Comparison of ENCODE assay signal across 11 cellular contexts in genomic region chr19:535017-535835, GRCh38. TPM values are rescaled to one million over a fixed set of nuclear protein-coding genes. Genes with fewer than 3 reads are reported as not detected.
A peak's percentile ranks its signal among the peaks of the same experiment; 100 is the strongest.
DNase-seq lines count a peak whose midpoint lies in the region; ATAC-seq and TF ChIP-seq lines count a peak whose summit lies in the region.
"Had no signal": no experiment of that assay in that cellular context is flagged by ENCODE, and none has a peak within 500 bp of the region (broad histone marks: within the 10 kb centered on the region; RNA-seq: fewer than 3 reads in every experiment).

No MANE protein-coding gene starts in this region.

- peak overlapping the region; percentile 18 for H3K4me2 ChIP-seq in skeletal muscle satellite cell (ENCODE audit: low read length)

- H3K9ac ChIP-seq in skeletal muscle satellite cell (ENCODE audit: low read depth, low read length): no peak overlapping the region

- ATAC-seq in activated CD8-positive, alpha-beta T cell treated with anti-CD3 and anti-CD28 coated beads, Interleukin-2, amount 10 ng/mL, durations not matched to agents 7 days and 5 days: no peak
- ATAC-seq in activated CD8-positive, alpha-beta T cell treated with anti-CD3 and anti-CD28 coated beads for 36 hours: no peak
- ATAC-seq in RWPE2 (ENCODE audit: low read depth): 0 out of 3 replicates have a peak, but pooled peaks have one; percentile 23

- no peaks in the 10 kb centered on the region for H3K9me3 Mint-ChIP-seq in activated CD8-positive, alpha-beta T cell treated with anti-CD3 and anti-CD28 coated beads, Interleukin-2, amount 10 ng/mL, durations not matched to agents 7 days and 5 days (ENCODE audit: insufficient read depth)
- no peaks in the 10 kb centered on the region for H3K9me3 Mint-ChIP-seq in activated CD8-positive, alpha-beta T cell treated with anti-CD3 and anti-CD28 coated beads for 36 hours

- no peak for DNase-seq in activated CD8-positive, alpha-beta T cell treated with anti-CD3 and anti-CD28 coated beads, Interleukin-2, amount 10 ng/mL, durations not matched to agents 7 days and 5 days
- no peak for DNase-seq in activated CD8-positive, alpha-beta T cell treated with anti-CD3 and anti-CD28 coated beads for 36 hours
- DNase-seq in RWPE2 (ENCODE audit: low spot score): no peak
- DNase-seq in fibroblast of the aortic adventitia (ENCODE audit: low read depth): no peak
- DNase-seq in stimulated activated CD4-positive, alpha-beta T cell treated with anti-CD3 and anti-CD28 coated beads, Interleukin-1b, Interleukin-23, amount 100 ng/mL, for 48 hours: no peak
- no peak for DNase-seq in tibial nerve (ENCODE audit: low spot score in 2 of 2)
- no peak for DNase-seq in uterus
- DNase-seq: NCI-H226, retina, SW 1271 had no signal

- peaks cover 15% of the 10 kb centered on the region for H3K36me3 Mint-ChIP-seq in activated CD8-positive, alpha-beta T cell treated with anti-CD3 and anti-CD28 coated beads, Interleukin-2, amount 10 ng/mL, durations not matched to agents 7 days and 5 days (ENCODE audit: low read depth)
- peaks cover 6% of the 10 kb centered on the region for H3K36me3 Mint-ChIP-seq in activated CD8-positive, alpha-beta T cell treated with anti-CD3 and anti-CD28 coated beads for 36 hours (ENCODE audit: low read depth)

- peak overlapping the region; percentile 63 for H3K27ac Mint-ChIP-seq in activated CD8-positive, alpha-beta T cell treated with anti-CD3 and anti-CD28 coated beads, Interleukin-2, amount 10 ng/mL, durations not matched to agents 7 days and 5 days
- no peak overlapping the region for H3K27ac Mint-ChIP-seq in activated CD8-positive, alpha-beta T cell treated with anti-CD3 and anti-CD28 coated beads for 36 hours

- intact Hi-C loops in activated CD8-positive, alpha-beta T cell treated with anti-CD3 and anti-CD28 coated beads for 36 hours (cut with micrococcal nuclease): no loop called here
- intact Hi-C loops in uterus (cut with DNase I; ENCODE audit: low total_unique reads): no loop called here

- POLR2A ChIA-PET in activated CD8-positive, alpha-beta T cell treated with anti-CD3 and anti-CD28 coated beads, Interleukin-2, amount 10 ng/mL, durations not matched to agents 7 days and 5 days (lab: Charles Lee): interaction anchor here (0.7 kb wide), 1 partner anchor 9 kb away, joined by 3 read pairs; the partner anchor contains the start of gene GZMM
- POLR2A ChIA-PET in activated CD8-positive, alpha-beta T cell treated with anti-CD3 and anti-CD28 coated beads for 36 hours (lab: Charles Lee): interaction anchor here (0.9 to 1.1 kb wide), 2 partner anchors 9 to 10 kb away, joined by 3 read pairs; partner anchors contain the start of gene GZMM

- TF ChIP-seq CTCF in activated CD8-positive, alpha-beta T cell treated with anti-CD3 and anti-CD28 coated beads for 36 hours (IDR thresholded peaks at IDR 0.05): no peak
- TF ChIP-seq CTCF in RWPE2 (IDR thresholded peaks at IDR 0.05; ENCODE audit: poor library complexity, severe bottlenecking) (no peak), fibroblast of the aortic adventitia (IDR thresholded peaks at IDR 0.05; ENCODE audit: insufficient read depth, low read length) (peak; percentile 4), tibial nerve (IDR thresholded peaks at IDR 0.05) (no peak), uterus (IDR thresholded peaks at IDR 0.05) (no peak)

- H3K4me1 Mint-ChIP-seq in activated CD8-positive, alpha-beta T cell treated with anti-CD3 and anti-CD28 coated beads, Interleukin-2, amount 10 ng/mL, durations not matched to agents 7 days and 5 days (ENCODE audit: low read depth): peaks cover 20% of the 10 kb centered on the region
- H3K4me1 Mint-ChIP-seq in activated CD8-positive, alpha-beta T cell treated with anti-CD3 and anti-CD28 coated beads for 36 hours (ENCODE audit: low read depth): peaks cover 20% of the 10 kb centered on the region

- H3K4me1 ChIP-seq in RWPE2 (ENCODE audit: insufficient read depth, poor library complexity, severe bottlenecking): no peaks in the 10 kb centered on the region
- peaks cover 28% of the 10 kb centered on the region for H3K4me1 ChIP-seq in skeletal muscle satellite cell (ENCODE audit: control insufficient read depth, insufficient read depth, low read length)
- H3K4me1 ChIP-seq in tibial nerve: peaks cover 6 to 40% (median 21%) of the 10 kb centered on the region in 4 donors
- peaks cover 0 to 23% of the 10 kb centered on the region in 2 donors for H3K4me1 ChIP-seq in uterus

- WGBS in tibial nerve, 2 donors: 66 to 78% methylated on average over 6 to 14 of the region's 16 CpGs

- H3K27me3 ChIP-seq in RWPE2 (ENCODE audit: insufficient read depth, poor library complexity, severe bottlenecking): no peaks in the 10 kb centered on the region
- no peaks in the 10 kb centered on the region for H3K27me3 ChIP-seq in skeletal muscle satellite cell (ENCODE audit: control insufficient read depth, insufficient read depth, low read length)
- H3K27me3 ChIP-seq in tibial nerve: no peaks in the 10 kb centered on the region
- no peaks in the 10 kb centered on the region for H3K27me3 ChIP-seq in uterus

- H3K4me3 Mint-ChIP-seq in activated CD8-positive, alpha-beta T cell treated with anti-CD3 and anti-CD28 coated beads, Interleukin-2, amount 10 ng/mL, durations not matched to agents 7 days and 5 days: peak overlapping the region; percentile 40
- H3K4me3 Mint-ChIP-seq in activated CD8-positive, alpha-beta T cell treated with anti-CD3 and anti-CD28 coated beads for 36 hours: no peak overlapping the region

- CTCF ChIA-PET in activated CD8-positive, alpha-beta T cell treated with anti-CD3 and anti-CD28 coated beads, Interleukin-2, amount 10 ng/mL, durations not matched to agents 7 days and 5 days (lab: Charles Lee): no interaction called here
- CTCF ChIA-PET in activated CD8-positive, alpha-beta T cell treated with anti-CD3 and anti-CD28 coated beads for 36 hours (lab: Charles Lee): no interaction called here

- no peaks in the 10 kb centered on the region for H3K27me3 Mint-ChIP-seq in activated CD8-positive, alpha-beta T cell treated with anti-CD3 and anti-CD28 coated beads, Interleukin-2, amount 10 ng/mL, durations not matched to agents 7 days and 5 days (ENCODE audit: low read depth)
- H3K27me3 Mint-ChIP-seq in activated CD8-positive, alpha-beta T cell treated with anti-CD3 and anti-CD28 coated beads for 36 hours: no peaks in the 10 kb centered on the region

- TF ChIP-seq POLR2A in tibial nerve (IDR thresholded peaks at IDR 0.05): no peak
- TF ChIP-seq POLR2A in uterus (IDR thresholded peaks at IDR 0.05): no peak

- H3K4me3 ChIP-seq in RWPE2 (ENCODE audit: severe bottlenecking) (no peak overlapping the region), fibroblast of the aortic adventitia (ENCODE audit: low read depth, low read length) (no peak overlapping the region), skeletal muscle satellite cell (ENCODE audit: low read length) (no peak overlapping the region), tibial nerve (no peak overlapping the region), uterus (no peak overlapping the region)

- TF ChIP-seq EP300 in tibial nerve (IDR thresholded peaks at IDR 0.05): no peak

- no peaks in the 10 kb centered on the region for H3K9me3 ChIP-seq in RWPE2 (ENCODE audit: severe bottlenecking)
- no peaks in the 10 kb centered on the region for H3K9me3 ChIP-seq in skeletal muscle satellite cell (replicated peaks; ENCODE audit: low read length)
- H3K9me3 ChIP-seq in tibial nerve: no peaks in the 10 kb centered on the region
- no peaks in the 10 kb centered on the region for H3K9me3 ChIP-seq in uterus

- H3K36me3 ChIP-seq in RWPE2 (ENCODE audit: low read depth): peaks cover 11% of the 10 kb centered on the region
- H3K36me3 ChIP-seq in skeletal muscle satellite cell (ENCODE audit: insufficient read depth, low read length): peaks cover 21% of the 10 kb centered on the region
- H3K36me3 ChIP-seq in tibial nerve: peaks cover 5 to 47% (median 20%) of the 10 kb centered on the region in 3 donors
- H3K36me3 ChIP-seq in uterus: no peaks in the 10 kb centered on the region

- H3K27ac ChIP-seq in RWPE2 (ENCODE audit: poor library complexity, severe bottlenecking) (no peak overlapping the region), tibial nerve (no peak overlapping the region), uterus (no peak overlapping the region)

RNA-seq across cellular contexts. Expression of gene CDC34, which starts 3.7 kb away (rescaled TPM):
- 10 to 100 TPM; 49.0 to 53.0 TPM for total RNA-seq in activated CD8-positive, alpha-beta T cell treated with anti-CD3 and anti-CD28 coated beads, Interleukin-2, amount 10 ng/mL, durations not matched to agents 7 days and 5 days
- 10 to 100 TPM; 38.1 to 43.7 TPM for total RNA-seq in activated CD8-positive, alpha-beta T cell treated with anti-CD3 and anti-CD28 coated beads for 36 hours
- 31.0 and 65.8 TPM in 2 replicates for total RNA-seq in fibroblast of the aortic adventitia (ENCODE audit: low replicate concordance)
- total RNA-seq in skeletal muscle satellite cell (2012; rRNA removed): 42.3 and 47.2 TPM in 2 replicates
- total RNA-seq in tibial nerve: 100 to 1,000 TPM in 1 of 4 donors, 10 to 100 TPM in 3; 60.7 to 110 (median 73.4) TPM
- 100 to 1,000 TPM in 2 of 4 donors, 10 to 100 TPM in 2; 44.4 to 459 (median 101) TPM for total RNA-seq in uterus

RNA-seq across cellular contexts. Expression of gene GZMM, which starts 8.6 kb away (rescaled TPM):
- 10 to 100 TPM; 86.9 to 87.3 TPM for total RNA-seq in activated CD8-positive, alpha-beta T cell treated with anti-CD3 and anti-CD28 coated beads, Interleukin-2, amount 10 ng/mL, durations not matched to agents 7 days and 5 days
- 10 to 100 TPM; 52.7 to 58.5 TPM for total RNA-seq in activated CD8-positive, alpha-beta T cell treated with anti-CD3 and anti-CD28 coated beads for 36 hours
- total RNA-seq in fibroblast of the aortic adventitia (ENCODE audit: low replicate concordance) (not detected in 2 replicates), tibial nerve (1 to 10 TPM in 1 of 4 donors, not detected in 3; 2.5 TPM), uterus (1 to 10 TPM in 1 of 4 donors, under 1 TPM in 1, not detected in 2; 0.62 to 1.6 TPM)
- total RNA-seq in skeletal muscle satellite cell (2012; rRNA removed): 0.22 TPM in 1 of 2 replicates, not detected in the other

RNA-seq across cellular contexts. Expression of gene TPGS1, which starts 27.9 kb away (rescaled TPM):
- 10 to 100 TPM; 20.1 to 20.7 TPM for total RNA-seq in activated CD8-positive, alpha-beta T cell treated with anti-CD3 and anti-CD28 coated beads, Interleukin-2, amount 10 ng/mL, durations not matched to agents 7 days and 5 days
- total RNA-seq in activated CD8-positive, alpha-beta T cell treated with anti-CD3 and anti-CD28 coated beads for 36 hours: 1 to 10 TPM; 8.9 to 9.3 TPM
- total RNA-seq in fibroblast of the aortic adventitia (ENCODE audit: low replicate concordance): 25.2 and 56.4 TPM in 2 replicates
- 32.7 and 35.4 TPM in 2 replicates for total RNA-seq in skeletal muscle satellite cell (2012; rRNA removed)
- total RNA-seq in tibial nerve: 100 to 1,000 TPM; 108 to 131 (median 115) TPM
- total RNA-seq in uterus: 10 to 100 TPM; 12.6 to 37.5 (median 29.9) TPM

RNA-seq across cellular contexts. Expression of gene BSG, which starts 37.2 kb away (rescaled TPM):
- total RNA-seq in activated CD8-positive, alpha-beta T cell treated with anti-CD3 and anti-CD28 coated beads, Interleukin-2, amount 10 ng/mL, durations not matched to agents 7 days and 5 days: 100 to 1,000 TPM; 207 to 217 TPM
- total RNA-seq in activated CD8-positive, alpha-beta T cell treated with anti-CD3 and anti-CD28 coated beads for 36 hours: 100 to 1,000 TPM; 159 to 160 TPM
- total RNA-seq in fibroblast of the aortic adventitia (ENCODE audit: low replicate concordance): 151 and 239 TPM in 2 replicates
- 268 and 289 TPM in 2 replicates for total RNA-seq in skeletal muscle satellite cell (2012; rRNA removed)
- total RNA-seq in tibial nerve: 100 to 1,000 TPM; 303 to 400 (median 324) TPM
- total RNA-seq in uterus: 100 to 1,000 TPM; 211 to 305 (median 280) TPM

RNA-seq across cellular contexts. Expression of gene MADCAM1, which starts 38.9 kb away (rescaled TPM):
- total RNA-seq in activated CD8-positive, alpha-beta T cell treated with anti-CD3 and anti-CD28 coated beads, Interleukin-2, amount 10 ng/mL, durations not matched to agents 7 days and 5 days: under 1 TPM; 0.16 to 0.39 TPM
- under 1 TPM; 0.20 to 0.22 TPM for total RNA-seq in activated CD8-positive, alpha-beta T cell treated with anti-CD3 and anti-CD28 coated beads for 36 hours
- total RNA-seq in fibroblast of the aortic adventitia (ENCODE audit: low replicate concordance): 0.16 and 0.18 TPM in 2 replicates
- 0.22 TPM in 1 of 2 replicates, not detected in the other for total RNA-seq in skeletal muscle satellite cell (2012; rRNA removed)
- under 1 TPM in 1 of 4 donors, not detected in 3; 0.21 TPM for total RNA-seq in tibial nerve
- total RNA-seq in uterus: 1 to 10 TPM in 1 of 4 donors, under 1 TPM in 1, not detected in 2; 0.34 to 2.7 TPM

Comparison
In these comparisons a context has a peak if more than half of its experiments do, and no peak if none do; other contexts are left out.
1. RNA of gene GZMM, which starts 8.6 kb away (total RNA-seq): 86.9 to 87.3 TPM in activated CD8-positive, alpha-beta T cell treated with anti-CD3 and anti-CD28 coated beads, Interleukin-2, amount 10 ng/mL, durations not matched to agents 7 days and 5 days and 52.7 to 58.5 TPM in activated CD8-positive, alpha-beta T cell treated with anti-CD3 and anti-CD28 coated beads for 36 hours; 0.62 to 1.6 TPM in uterus, 2.5 TPM in tibial nerve and not detected in fibroblast of the aortic adventitia; every median in the first group is over 10 times any median in the second.